ENCODE assay signal across 9 cellular contexts in genomic region chr11:35144103-35144741, GRCh38. TPM values are rescaled to one million over a fixed set of nuclear protein-coding genes. Genes with fewer than 3 reads are reported as not detected.
DNase-seq lines count a peak whose midpoint lies in the region; ATAC-seq and FAIRE-seq lines count a peak whose summit lies in the region.
"Had no signal": no experiment of that assay in that cellular context is flagged by ENCODE, and none has a peak within 500 bp of the region (broad histone marks: within the 10 kb centered on the region; RNA-seq: fewer than 3 reads in every experiment).

No MANE protein-coding gene starts in this region.

- H3K4me3 ChIP-seq in CD4-positive, alpha-beta memory T cell (ENCODE audit: low read length in 2 of 2) = peak overlapping the region; percentile 55 to 59

- POLR2A ChIA-PET in CD4-positive, alpha-beta memory T cell (lab: Charles Lee; ENCODE audit: partially characterized antibody) = interaction anchor here (1.0 to 15.5 kb wide), 18 partner anchors 8 to 162 kb away, joined by 3 to 1106 read pairs (median 5); no protein-coding TSS in a partner anchor

- peaks cover 72% of the 10 kb centered on the region for H3K4me1 ChIP-seq in CD4-positive, alpha-beta memory T cell (ENCODE audit: insufficient read depth, low read length)

- FAIRE-seq in HTR-8/SVneo (lab: Jason Lieb, UNC) = no peak

- no peaks in the 10 kb centered on the region for H3K27me3 Mint-ChIP-seq in CD4-positive, alpha-beta memory T cell

- no peaks in the 10 kb centered on the region for H3K9me3 Mint-ChIP-seq in CD4-positive, alpha-beta memory T cell
- H3K9me3 Mint-ChIP-seq: neural crest cell had no signal

- H3K27ac ChIP-seq in CD4-positive, alpha-beta memory T cell (ENCODE audit: low read depth, low read length) = peak overlapping the region; percentile 73

- H3K36me3 ChIP-seq in CD4-positive, alpha-beta memory T cell (ENCODE audit: insufficient read depth, low read length) = peaks cover 6% of the 10 kb centered on the region

- intact Hi-C loops in CD4-positive, alpha-beta memory T cell (cut with micrococcal nuclease) = loop anchor here (1.0 to 5.0 kb wide), 8 partner anchors 8 to 248 kb away; partner anchors contain the start of genes APIP and PDHX

- peaks cover 45 to 88% of the 10 kb centered on the region in 2 donors for H3K36me3 Mint-ChIP-seq in CD4-positive, alpha-beta memory T cell

- CTCF ChIA-PET in CD4-positive, alpha-beta memory T cell (lab: Charles Lee; ENCODE audit: partially characterized antibody) = interaction anchor here (1.0 to 10.3 kb wide), 4 partner anchors 10 to 144 kb away, joined by 3 to 151 read pairs (median 4); no protein-coding TSS in a partner anchor

- no peaks in the 10 kb centered on the region for H3K27me3 ChIP-seq in CD4-positive, alpha-beta memory T cell (ENCODE audit: insufficient read depth, low read length)

- peak; percentile 67 to 90 (median 76) for DNase-seq in CD4-positive, alpha-beta memory T cell
- DNase-seq in UCSD-AML1 (lab: John Stamatoyannopoulos, UW; ENCODE audit: unreplicated experiment) (peak; percentile 25), HuH-7.5 (ENCODE audit: low spot score) (no peak), HTR-8/SVneo (ENCODE audit: insufficient read length, low spot score) (no peak)
- DNase-seq in effector CD4-positive, alpha-beta T cell = peak; percentile 53
- DNase-seq in stimulated activated CD4-positive, alpha-beta T cell treated with anti-CD3 and anti-CD28 coated beads, Interleukin-2, amount 100 ng/mL, for 4 hours (ENCODE audit: low read depth) = peak; percentile 50

- H3K4me1 Mint-ChIP-seq in CD4-positive, alpha-beta memory T cell = peaks cover 59 to 88% (median 70%) of the 10 kb centered on the region in 4 donors

- H3K4me3 Mint-ChIP-seq in CD4-positive, alpha-beta memory T cell = peak overlapping the region; percentile 83 to 99 (median 98)
- H3K4me3 Mint-ChIP-seq: neural crest cell had no signal

- peak; percentile 12 for ATAC-seq in GM19468 (IDR thresholded peaks at IDR 0.05; ENCODE audit: extremely low read depth, unreplicated experiment)
- ATAC-seq in HG03565 (IDR thresholded peaks at IDR 0.05; ENCODE audit: unreplicated experiment) = peak; percentile 34

- H3K9me3 ChIP-seq in CD4-positive, alpha-beta memory T cell (ENCODE audit: control insufficient read depth in 1 of 2, low read length in 2 of 2) = no peaks in the 10 kb centered on the region

- peak overlapping the region; percentile 93 to 100 (median 95) for H3K27ac Mint-ChIP-seq in CD4-positive, alpha-beta memory T cell

RNA-seq across cellular contexts. Expression of gene CD44, which starts 5.3 kb away (rescaled TPM):
- 100 to 1,000 TPM; 808 to 809 TPM for total RNA-seq in CD4-positive, alpha-beta memory T cell
- 100 to 1,000 TPM; 390 to 554 TPM for polyA plus RNA-seq in CD4-positive, alpha-beta memory T cell

Comparison
In these comparisons a context has a peak if more than half of its experiments do, and no peak if none do; other contexts are left out.
1. DNase-seq: peak in CD4-positive, alpha-beta memory T cell (5 of 5), UCSD-AML1 (single experiment), effector CD4-positive, alpha-beta T cell (single experiment) and stimulated activated CD4-positive, alpha-beta T cell treated with anti-CD3 and anti-CD28 coated beads, Interleukin-2, amount 100 ng/mL, for 4 hours (single experiment); none in HuH-7.5 (single experiment) and HTR-8/SVneo (single experiment).